ENCODE assay signal across 1 cellular context in the genomic region with DNA sequence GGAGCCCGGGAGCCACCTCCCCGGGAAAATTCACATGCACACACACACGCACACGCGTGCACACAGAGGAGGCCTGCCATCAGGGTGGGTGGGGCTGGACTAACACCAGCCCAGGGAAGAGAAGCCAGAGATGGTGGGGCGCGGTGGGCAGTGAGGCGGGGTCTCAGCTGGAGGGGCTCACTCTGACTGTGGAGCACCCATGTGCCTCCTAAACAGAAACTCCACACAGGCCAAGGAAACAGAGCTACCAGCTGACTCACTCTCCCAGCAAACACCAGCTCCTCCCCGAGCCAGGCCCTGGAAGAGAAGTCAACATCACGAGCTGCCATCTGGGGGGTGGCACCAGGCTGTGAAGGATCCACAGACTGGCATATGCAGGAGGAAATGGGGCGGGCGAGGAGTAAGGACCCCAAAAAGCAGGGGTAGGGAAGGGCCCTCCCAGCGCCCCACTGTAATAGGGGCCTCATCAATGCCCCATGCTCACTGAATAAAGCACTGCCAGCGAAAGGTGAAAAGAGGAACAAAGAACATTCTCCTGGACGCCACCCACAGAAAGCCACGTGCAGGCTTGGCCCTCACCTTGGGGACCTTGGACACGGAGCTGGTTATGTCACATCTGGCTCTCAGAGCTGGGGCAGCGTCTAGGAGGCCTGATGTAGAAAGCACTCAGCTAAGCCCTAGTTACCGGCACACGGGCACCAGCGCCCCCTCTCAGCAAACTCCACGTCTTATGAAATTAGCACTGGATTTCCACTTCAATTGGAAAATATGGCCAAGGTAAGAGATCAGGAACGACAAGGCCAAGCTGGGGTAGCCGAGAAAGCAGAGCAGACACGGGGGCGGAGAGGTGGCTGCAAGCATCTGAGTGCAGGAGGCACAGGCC.
TF ChIP-seq lines count a peak whose summit lies in the region.

No MANE protein-coding gene starts in this region.

TF ChIP-seq in GM23338, 12 proteins besides CTCF, POLR2A, EP300 and RAD21:
- no peak for TF ChIP-seq JUNB (IDR thresholded peaks at IDR 0.05; ENCODE audit: unreplicated experiment)
- no peak for TF ChIP-seq CREB1 (CRISPR knock-in tag; IDR thresholded peaks at IDR 0.05; ENCODE audit: low read depth)
- no peak for TF ChIP-seq EZH2 (IDR thresholded peaks at IDR 0.05; ENCODE audit: low read depth, unreplicated experiment)
- no peak for TF ChIP-seq EZH2phosphoT487 (IDR thresholded peaks at IDR 0.05; ENCODE audit: unreplicated experiment)
- TF ChIP-seq ETS1 (IDR thresholded peaks at IDR 0.05), result no peak
- TF ChIP-seq POLR2AphosphoS5 (IDR thresholded peaks at IDR 0.05; ENCODE audit: low read depth), result no peak
- TF ChIP-seq STAT1 (IDR thresholded peaks at IDR 0.05; ENCODE audit: unreplicated experiment), result no peak
- TF ChIP-seq, protein P1, sequence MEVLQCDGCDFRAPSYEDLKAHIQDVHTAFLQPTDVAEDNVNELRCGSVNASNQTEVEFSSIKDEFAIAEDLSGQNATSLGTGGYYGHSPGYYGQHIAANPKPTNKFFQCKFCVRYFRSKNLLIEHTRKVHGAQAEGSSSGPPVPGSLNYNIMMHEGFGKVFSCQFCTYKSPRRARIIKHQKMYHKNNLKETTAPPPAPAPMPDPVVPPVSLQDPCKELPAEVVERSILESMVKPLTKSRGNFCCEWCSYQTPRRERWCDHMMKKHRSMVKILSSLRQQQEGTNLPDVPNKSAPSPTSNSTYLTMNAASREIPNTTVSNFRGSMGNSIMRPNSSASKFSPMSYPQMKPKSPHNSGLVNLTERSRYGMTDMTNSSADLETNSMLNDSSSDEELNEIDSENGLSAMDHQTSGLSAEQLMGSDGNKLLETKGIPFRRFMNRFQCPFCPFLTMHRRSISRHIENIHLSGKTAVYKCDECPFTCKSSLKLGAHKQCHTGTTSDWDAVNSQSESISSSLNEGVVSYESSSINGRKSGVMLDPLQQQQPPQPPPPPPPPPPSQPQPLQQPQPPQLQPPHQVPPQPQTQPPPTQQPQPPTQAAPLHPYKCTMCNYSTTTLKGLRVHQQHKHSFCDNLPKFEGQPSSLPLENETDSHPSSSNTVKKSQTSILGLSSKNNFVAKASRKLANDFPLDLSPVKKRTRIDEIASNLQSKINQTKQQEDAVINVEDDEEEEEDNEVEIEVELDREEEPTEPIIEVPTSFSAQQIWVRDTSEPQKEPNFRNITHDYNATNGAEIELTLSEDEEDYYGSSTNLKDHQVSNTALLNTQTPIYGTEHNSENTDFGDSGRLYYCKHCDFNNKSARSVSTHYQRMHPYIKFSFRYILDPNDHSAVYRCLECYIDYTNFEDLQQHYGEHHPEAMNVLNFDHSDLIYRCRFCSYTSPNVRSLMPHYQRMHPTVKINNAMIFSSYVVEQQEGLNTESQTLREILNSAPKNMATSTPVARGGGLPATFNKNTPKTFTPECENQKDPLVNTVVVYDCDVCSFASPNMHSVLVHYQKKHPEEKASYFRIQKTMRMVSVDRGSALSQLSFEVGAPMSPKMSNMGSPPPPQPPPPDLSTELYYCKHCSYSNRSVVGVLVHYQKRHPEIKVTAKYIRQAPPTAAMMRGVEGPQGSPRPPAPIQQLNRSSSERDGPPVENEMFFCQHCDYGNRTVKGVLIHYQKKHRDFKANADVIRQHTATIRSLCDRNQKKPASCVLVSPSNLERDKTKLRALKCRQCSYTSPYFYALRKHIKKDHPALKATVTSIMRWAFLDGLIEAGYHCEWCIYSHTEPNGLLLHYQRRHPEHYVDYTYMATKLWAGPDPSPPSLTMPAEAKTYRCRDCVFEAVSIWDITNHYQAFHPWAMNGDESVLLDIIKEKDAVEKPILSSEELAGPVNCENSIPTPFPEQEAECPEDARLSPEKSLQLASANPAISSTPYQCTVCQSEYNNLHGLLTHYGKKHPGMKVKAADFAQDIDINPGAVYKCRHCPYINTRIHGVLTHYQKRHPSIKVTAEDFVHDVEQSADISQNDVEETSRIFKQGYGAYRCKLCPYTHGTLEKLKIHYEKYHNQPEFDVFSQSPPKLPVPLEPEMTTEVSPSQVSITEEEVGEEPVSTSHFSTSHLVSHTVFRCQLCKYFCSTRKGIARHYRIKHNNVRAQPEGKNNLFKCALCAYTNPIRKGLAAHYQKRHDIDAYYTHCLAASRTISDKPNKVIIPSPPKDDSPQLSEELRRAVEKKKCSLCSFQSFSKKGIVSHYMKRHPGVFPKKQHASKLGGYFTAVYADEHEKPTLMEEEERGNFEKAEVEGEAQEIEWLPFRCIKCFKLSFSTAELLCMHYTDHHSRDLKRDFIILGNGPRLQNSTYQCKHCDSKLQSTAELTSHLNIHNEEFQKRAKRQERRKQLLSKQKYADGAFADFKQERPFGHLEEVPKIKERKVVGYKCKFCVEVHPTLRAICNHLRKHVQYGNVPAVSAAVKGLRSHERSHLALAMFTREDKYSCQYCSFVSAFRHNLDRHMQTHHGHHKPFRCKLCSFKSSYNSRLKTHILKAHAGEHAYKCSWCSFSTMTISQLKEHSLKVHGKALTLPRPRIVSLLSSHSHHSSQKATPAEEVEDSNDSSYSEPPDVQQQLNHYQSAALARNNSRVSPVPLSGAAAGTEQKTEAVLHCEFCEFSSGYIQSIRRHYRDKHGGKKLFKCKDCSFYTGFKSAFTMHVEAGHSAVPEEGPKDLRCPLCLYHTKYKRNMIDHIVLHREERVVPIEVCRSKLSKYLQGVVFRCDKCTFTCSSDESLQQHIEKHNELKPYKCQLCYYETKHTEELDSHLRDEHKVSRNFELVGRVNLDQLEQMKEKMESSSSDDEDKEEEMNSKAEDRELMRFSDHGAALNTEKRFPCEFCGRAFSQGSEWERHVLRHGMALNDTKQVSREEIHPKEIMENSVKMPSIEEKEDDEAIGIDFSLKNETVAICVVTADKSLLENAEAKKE (CRISPR knock-in tag; IDR thresholded peaks at IDR 0.05), result no peak
- TF ChIP-seq ZNF114 (CRISPR knock-in tag; IDR thresholded peaks at IDR 0.05), result no peak
- no peak for TF ChIP-seq ZNF331 (CRISPR knock-in tag; IDR thresholded peaks at IDR 0.05; ENCODE audit: low read depth)
- TF ChIP-seq, protein P2, sequence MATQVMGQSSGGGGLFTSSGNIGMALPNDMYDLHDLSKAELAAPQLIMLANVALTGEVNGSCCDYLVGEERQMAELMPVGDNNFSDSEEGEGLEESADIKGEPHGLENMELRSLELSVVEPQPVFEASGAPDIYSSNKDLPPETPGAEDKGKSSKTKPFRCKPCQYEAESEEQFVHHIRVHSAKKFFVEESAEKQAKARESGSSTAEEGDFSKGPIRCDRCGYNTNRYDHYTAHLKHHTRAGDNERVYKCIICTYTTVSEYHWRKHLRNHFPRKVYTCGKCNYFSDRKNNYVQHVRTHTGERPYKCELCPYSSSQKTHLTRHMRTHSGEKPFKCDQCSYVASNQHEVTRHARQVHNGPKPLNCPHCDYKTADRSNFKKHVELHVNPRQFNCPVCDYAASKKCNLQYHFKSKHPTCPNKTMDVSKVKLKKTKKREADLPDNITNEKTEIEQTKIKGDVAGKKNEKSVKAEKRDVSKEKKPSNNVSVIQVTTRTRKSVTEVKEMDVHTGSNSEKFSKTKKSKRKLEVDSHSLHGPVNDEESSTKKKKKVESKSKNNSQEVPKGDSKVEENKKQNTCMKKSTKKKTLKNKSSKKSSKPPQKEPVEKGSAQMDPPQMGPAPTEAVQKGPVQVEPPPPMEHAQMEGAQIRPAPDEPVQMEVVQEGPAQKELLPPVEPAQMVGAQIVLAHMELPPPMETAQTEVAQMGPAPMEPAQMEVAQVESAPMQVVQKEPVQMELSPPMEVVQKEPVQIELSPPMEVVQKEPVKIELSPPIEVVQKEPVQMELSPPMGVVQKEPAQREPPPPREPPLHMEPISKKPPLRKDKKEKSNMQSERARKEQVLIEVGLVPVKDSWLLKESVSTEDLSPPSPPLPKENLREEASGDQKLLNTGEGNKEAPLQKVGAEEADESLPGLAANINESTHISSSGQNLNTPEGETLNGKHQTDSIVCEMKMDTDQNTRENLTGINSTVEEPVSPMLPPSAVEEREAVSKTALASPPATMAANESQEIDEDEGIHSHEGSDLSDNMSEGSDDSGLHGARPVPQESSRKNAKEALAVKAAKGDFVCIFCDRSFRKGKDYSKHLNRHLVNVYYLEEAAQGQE (IDR thresholded peaks at IDR 0.05; ENCODE audit: unreplicated experiment), result no peak
- TF ChIP-seq NANOG (IDR thresholded peaks at IDR 0.05; ENCODE audit: borderline replicate concordance), result no peak
